ENCODE assay signal across 16 cellular contexts in genomic region chr6:15259766-15260098, GRCh38. TPM values are rescaled to one million over a fixed set of nuclear protein-coding genes. Genes with fewer than 3 reads are reported as not detected.
A peak's percentile ranks its signal among the peaks of the same experiment; 100 is the strongest.
DNase-seq lines count a peak whose midpoint lies in the region; ATAC-seq and TF ChIP-seq lines count a peak whose summit lies in the region.
"Had no signal": no experiment of that assay in that cellular context is flagged by ENCODE, and none has a peak within 500 bp of the region (broad histone marks: within the 10 kb centered on the region; RNA-seq: fewer than 3 reads in every experiment).

No MANE protein-coding gene starts in this region.

- no peak overlapping the region for H3K9ac ChIP-seq in smooth muscle cell (ENCODE audit: low read depth)

- peaks cover 21% of the 10 kb centered on the region for H3K4me1 ChIP-seq in smooth muscle cell (ENCODE audit: low read depth)

- H3K27me3 ChIP-seq in smooth muscle cell (ENCODE audit: low read depth), result no peaks in the 10 kb centered on the region
- H3K27me3 ChIP-seq: gastroesophageal sphincter had no signal

- 65% methylated on average over 1 of the region's 1 CpG for WGBS in smooth muscle cell (ENCODE audit: low lambda C conversion rate)

- H3K4me3 ChIP-seq in smooth muscle cell, result no peak overlapping the region
- H3K4me3 ChIP-seq: gastroesophageal sphincter had no signal

- no peak for DNase-seq in activated CD4-positive, alpha-beta memory T cell treated with anti-CD3 and anti-CD28 coated beads for 36 hours
- DNase-seq in activated CD4-positive, alpha-beta memory T cell treated with anti-CD3 and anti-CD28 coated beads, Interleukin-2, amount 10 ng/mL, durations not matched to agents 7 days and 5 days, result no peak
- no peak for DNase-seq in effector memory CD8-positive, alpha-beta T cell
- DNase-seq in smooth muscle cell (lab: John Stamatoyannopoulos, UW; ENCODE audit: unreplicated experiment) (no peak), SW480 (ENCODE audit: low spot score) (no peak), NCI-H1417 (lab: John Stamatoyannopoulos, UW) (no peak), cardiac septum (ENCODE audit: low spot score) (no peak)
- DNase-seq: activated CD4-positive, alpha-beta T cell treated with anti-CD3 and anti-CD28 coated beads, Interleukin-2, amount 10 ng/mL, durations not matched to agents 7 days and 5 days; DMS53; effector CD8-positive, alpha-beta T cell; kidney glomerular epithelial cell; NCI-H2107; SW 1271 had no signal

- H3K79me2 ChIP-seq in smooth muscle cell (ENCODE audit: low read depth), result peaks cover 78% of the 10 kb centered on the region

- ATAC-seq in SK-N-SH treated with all-trans-retinoic acid at 6 μM for 48 hours, result peak; percentile 15; the same call in 2 of the 3 replicates
- no peak for ATAC-seq in effector memory CD8-positive, alpha-beta T cell (replicated peaks)
- ATAC-seq: gastroesophageal sphincter had no signal

- no peak overlapping the region for H3K4me3 Mint-ChIP-seq in activated CD4-positive, alpha-beta memory T cell treated with anti-CD3 and anti-CD28 coated beads for 36 hours
- H3K4me3 Mint-ChIP-seq in activated CD4-positive, alpha-beta memory T cell treated with anti-CD3 and anti-CD28 coated beads, Interleukin-2, amount 10 ng/mL, durations not matched to agents 7 days and 5 days, result no peak overlapping the region
- H3K4me3 Mint-ChIP-seq in effector memory CD8-positive, alpha-beta T cell, result no peak overlapping the region
- H3K4me3 Mint-ChIP-seq: activated CD4-positive, alpha-beta T cell treated with anti-CD3 and anti-CD28 coated beads, Interleukin-2, amount 10 ng/mL, durations not matched to agents 7 days and 5 days; neural crest cell had no signal

- H3K4me1 Mint-ChIP-seq in activated CD4-positive, alpha-beta memory T cell treated with anti-CD3 and anti-CD28 coated beads for 36 hours (ENCODE audit: low read depth), result peaks cover 94% of the 10 kb centered on the region
- peaks cover 90% of the 10 kb centered on the region for H3K4me1 Mint-ChIP-seq in activated CD4-positive, alpha-beta memory T cell treated with anti-CD3 and anti-CD28 coated beads, Interleukin-2, amount 10 ng/mL, durations not matched to agents 7 days and 5 days
- peaks cover 74 to 79% of the 10 kb centered on the region in 2 donors for H3K4me1 Mint-ChIP-seq in effector memory CD8-positive, alpha-beta T cell (ENCODE audit: low read depth in 2 of 2)

- no peaks in the 10 kb centered on the region for H3K9me3 ChIP-seq in smooth muscle cell (replicated peaks; ENCODE audit: low read depth)
- H3K9me3 ChIP-seq: gastroesophageal sphincter had no signal

- TF ChIP-seq CTCF in smooth muscle cell (IDR thresholded peaks at IDR 0.05; ENCODE audit: borderline replicate concordance, insufficient read depth, poor library complexity, severe bottlenecking), result no peak

- H3K9me3 Mint-ChIP-seq in activated CD4-positive, alpha-beta memory T cell treated with anti-CD3 and anti-CD28 coated beads for 36 hours, result no peaks in the 10 kb centered on the region
- no peaks in the 10 kb centered on the region for H3K9me3 Mint-ChIP-seq in activated CD4-positive, alpha-beta memory T cell treated with anti-CD3 and anti-CD28 coated beads, Interleukin-2, amount 10 ng/mL, durations not matched to agents 7 days and 5 days
- H3K9me3 Mint-ChIP-seq in effector memory CD8-positive, alpha-beta T cell, result no peaks in the 10 kb centered on the region
- H3K9me3 Mint-ChIP-seq: activated CD4-positive, alpha-beta T cell treated with anti-CD3 and anti-CD28 coated beads, Interleukin-2, amount 10 ng/mL, durations not matched to agents 7 days and 5 days; neural crest cell had no signal

- peak overlapping the region; percentile 52 for H3K27ac Mint-ChIP-seq in activated CD4-positive, alpha-beta memory T cell treated with anti-CD3 and anti-CD28 coated beads for 36 hours
- H3K27ac Mint-ChIP-seq in activated CD4-positive, alpha-beta memory T cell treated with anti-CD3 and anti-CD28 coated beads, Interleukin-2, amount 10 ng/mL, durations not matched to agents 7 days and 5 days, result no peak overlapping the region
- peak overlapping the region; percentile 60 to 68 for H3K27ac Mint-ChIP-seq in effector memory CD8-positive, alpha-beta T cell
- H3K27ac Mint-ChIP-seq: activated CD4-positive, alpha-beta T cell treated with anti-CD3 and anti-CD28 coated beads, Interleukin-2, amount 10 ng/mL, durations not matched to agents 7 days and 5 days had no signal

- peak overlapping the region; percentile 39 for H3K4me2 ChIP-seq in smooth muscle cell

- no peaks in the 10 kb centered on the region for H3K36me3 ChIP-seq in smooth muscle cell (ENCODE audit: low read depth)
- H3K36me3 ChIP-seq: gastroesophageal sphincter had no signal

- CTCF ChIA-PET in activated CD4-positive, alpha-beta memory T cell treated with anti-CD3 and anti-CD28 coated beads for 36 hours (lab: Charles Lee), result no interaction called here
- CTCF ChIA-PET in activated CD4-positive, alpha-beta memory T cell treated with anti-CD3 and anti-CD28 coated beads, Interleukin-2, amount 10 ng/mL, durations not matched to agents 7 days and 5 days (lab: Charles Lee), result interaction anchor here (0.6 to 1.0 kb wide), 3 partner anchors 11 to 85 kb away, joined by 3 read pairs; no protein-coding TSS in a partner anchor

- H3K36me3 Mint-ChIP-seq in activated CD4-positive, alpha-beta memory T cell treated with anti-CD3 and anti-CD28 coated beads for 36 hours, result peaks cover 57% of the 10 kb centered on the region
- peaks cover 57% of the 10 kb centered on the region for H3K36me3 Mint-ChIP-seq in activated CD4-positive, alpha-beta memory T cell treated with anti-CD3 and anti-CD28 coated beads, Interleukin-2, amount 10 ng/mL, durations not matched to agents 7 days and 5 days (ENCODE audit: low read depth)
- peaks cover 11% of the 10 kb centered on the region for H3K36me3 Mint-ChIP-seq in effector memory CD8-positive, alpha-beta T cell (ENCODE audit: insufficient read depth)

- peaks cover 100% of the 10 kb centered on the region for H4K20me1 ChIP-seq in smooth muscle cell (ENCODE audit: low read depth)

- no peak overlapping the region for H3K27ac ChIP-seq in smooth muscle cell (ENCODE audit: low read depth)

- intact Hi-C loops in activated CD4-positive, alpha-beta memory T cell treated with anti-CD3 and anti-CD28 coated beads for 36 hours (cut with micrococcal nuclease), result no loop called here
- intact Hi-C loops in cardiac septum (cut with DNase I), result no loop called here

- POLR2A ChIA-PET in activated CD4-positive, alpha-beta memory T cell treated with anti-CD3 and anti-CD28 coated beads for 36 hours (lab: Charles Lee), result no interaction called here
- POLR2A ChIA-PET in activated CD4-positive, alpha-beta memory T cell treated with anti-CD3 and anti-CD28 coated beads, Interleukin-2, amount 10 ng/mL, durations not matched to agents 7 days and 5 days (lab: Charles Lee), result interaction anchor here (1.1 kb wide), 1 partner anchor 10 kb away, joined by 4 read pairs; no protein-coding TSS in a partner anchor

- H2AFZ ChIP-seq in smooth muscle cell (ENCODE audit: low read depth), result no peak overlapping the region

- peaks cover 9% of the 10 kb centered on the region for H3F3A ChIP-seq in smooth muscle cell (ENCODE audit: low read depth)

- no peaks in the 10 kb centered on the region for H3K27me3 Mint-ChIP-seq in activated CD4-positive, alpha-beta memory T cell treated with anti-CD3 and anti-CD28 coated beads for 36 hours
- no peaks in the 10 kb centered on the region for H3K27me3 Mint-ChIP-seq in activated CD4-positive, alpha-beta memory T cell treated with anti-CD3 and anti-CD28 coated beads, Interleukin-2, amount 10 ng/mL, durations not matched to agents 7 days and 5 days
- H3K27me3 Mint-ChIP-seq in effector memory CD8-positive, alpha-beta T cell, result no peaks in the 10 kb centered on the region
- H3K27me3 Mint-ChIP-seq: activated CD4-positive, alpha-beta T cell treated with anti-CD3 and anti-CD28 coated beads, Interleukin-2, amount 10 ng/mL, durations not matched to agents 7 days and 5 days had no signal

TF ChIP-seq in SK-N-SH treated with all-trans-retinoic acid at 6 μM for 48 hours, 23 proteins besides CTCF, POLR2A, EP300 and RAD21:
- TF ChIP-seq ISL1 (CRISPR knock-in tag; IDR thresholded peaks at IDR 0.05), result 0 out of 2 replicates have a peak, but pooled peaks have one; percentile 12
- TF ChIP-seq ARNTL (CRISPR knock-in tag; IDR thresholded peaks at IDR 0.05; ENCODE audit: borderline replicate concordance, low read depth), result no peak
- no peak for TF ChIP-seq PATZ1 (CRISPR knock-in tag; IDR thresholded peaks at IDR 0.05; ENCODE audit: borderline replicate concordance)
- no peak for TF ChIP-seq ZFP30 (CRISPR knock-in tag; IDR thresholded peaks at IDR 0.05)

RNA-seq across cellular contexts. Expression of gene JARID2, which starts 13.9 kb away (rescaled TPM):
- 10 to 100 TPM; 41.4 to 44.0 TPM for total RNA-seq in activated CD4-positive, alpha-beta memory T cell treated with anti-CD3 and anti-CD28 coated beads for 36 hours
- 10 to 100 TPM; 28.4 to 29.7 TPM for total RNA-seq in activated CD4-positive, alpha-beta memory T cell treated with anti-CD3 and anti-CD28 coated beads, Interleukin-2, amount 10 ng/mL, durations not matched to agents 7 days and 5 days
- total RNA-seq in smooth muscle cell (10.2 TPM in 2 replicates), cardiac septum (4.5 TPM)
- polyA plus RNA-seq in smooth muscle cell, result 5.2 and 8.5 TPM in 2 replicates
